Comparison of ENCODE assay signal across 2 cellular contexts in genomic region chr16:85678821-85679220, GRCh38.
TF ChIP-seq lines count a peak whose summit lies in the region.

No MANE protein-coding gene starts in this region.

TF ChIP-seq in K562, 482 proteins besides CTCF, POLR2A, EP300 and RAD21:
- TF ChIP-seq RBM34 (IDR thresholded peaks at IDR 0.05; ENCODE audit: borderline replicate concordance, insufficient read depth, low read length) (no peak), SIX5 (IDR thresholded peaks at IDR 0.05; ENCODE audit: borderline replicate concordance in 1 of 2, insufficient read depth in 1 of 2, low read depth in 1 of 2, low read length in 2 of 2) (no peak), MYC (IDR thresholded peaks at IDR 0.05; ENCODE audit: low read depth, low read length) (no peak), MYC (CRISPR knock-in tag; IDR thresholded peaks at IDR 0.05; ENCODE audit: borderline replicate concordance, low read depth) (no peak), ZSCAN32 (CRISPR knock-in tag; IDR thresholded peaks at IDR 0.05) (no peak), ZNF146 (CRISPR knock-in tag; IDR thresholded peaks at IDR 0.05; ENCODE audit: unreplicated experiment) (no peak), BHLHE40 (IDR thresholded peaks at IDR 0.05; ENCODE audit: low read length) (no peak)

TF ChIP-seq in HepG2, 621 proteins besides CTCF, POLR2A, EP300 and RAD21:
- no peak for TF ChIP-seq ETS1 (CRISPR knock-in tag; IDR thresholded peaks at IDR 0.05)
- 0 out of 2 replicates have a peak, but pooled peaks have one; percentile 12 for TF ChIP-seq PAF1 (CRISPR knock-in tag; IDR thresholded peaks at IDR 0.05)
- TF ChIP-seq, protein P1, sequence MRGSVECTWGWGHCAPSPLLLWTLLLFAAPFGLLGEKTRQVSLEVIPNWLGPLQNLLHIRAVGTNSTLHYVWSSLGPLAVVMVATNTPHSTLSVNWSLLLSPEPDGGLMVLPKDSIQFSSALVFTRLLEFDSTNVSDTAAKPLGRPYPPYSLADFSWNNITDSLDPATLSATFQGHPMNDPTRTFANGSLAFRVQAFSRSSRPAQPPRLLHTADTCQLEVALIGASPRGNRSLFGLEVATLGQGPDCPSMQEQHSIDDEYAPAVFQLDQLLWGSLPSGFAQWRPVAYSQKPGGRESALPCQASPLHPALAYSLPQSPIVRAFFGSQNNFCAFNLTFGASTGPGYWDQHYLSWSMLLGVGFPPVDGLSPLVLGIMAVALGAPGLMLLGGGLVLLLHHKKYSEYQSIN (CRISPR knock-in tag; IDR thresholded peaks at IDR 0.05; ENCODE audit: borderline replicate concordance): no peak
